8 cellular contexts compared by ENCODE assay signal in genomic region chr19:43668406-43669158, GRCh38. TPM values are rescaled to one million over a fixed set of nuclear protein-coding genes. Genes with fewer than 3 reads are reported as not detected.
DNase-seq lines count a peak whose midpoint lies in the region; ATAC-seq and TF ChIP-seq lines count a peak whose summit lies in the region.

No MANE protein-coding gene starts in this region.

- DNase-seq in A673 (ENCODE audit: low spot score) = peak; percentile 98
- peak; percentile 99 for DNase-seq in NCI-H2171 (lab: John Stamatoyannopoulos, UW)
- peak; percentile 81 to 99 (median 82) for DNase-seq in activated CD4-positive, CD25-positive, alpha-beta regulatory T cell (lab: John Stamatoyannopoulos, UW)
- peak; percentile 96 for DNase-seq in central memory CD4-positive, alpha-beta T cell
- DNase-seq in iris pigment epithelial cell (ENCODE audit: low read depth) = peak; percentile 99
- DNase-seq in spleen = peak; percentile 98

- peak overlapping the region; percentile 83 for H3K27ac ChIP-seq in A673 (ENCODE audit: low read depth, low read length, poor library complexity, severe bottlenecking)
- peak overlapping the region; percentile 82 to 97 (median 94) for H3K27ac ChIP-seq in spleen

- POLR2A ChIA-PET in A673 (lab: Charles Lee; ENCODE audit: low non-redundant PET) = interaction anchor here (0.6 to 1.0 kb wide), 4 partner anchors 20 to 267 kb away, joined by 3 to 4 read pairs (median 3); no protein-coding TSS in a partner anchor

- H3K4me3 ChIP-seq in A673 (ENCODE audit: low read depth, low read length, poor library complexity, severe bottlenecking) (peak overlapping the region; percentile 54), spleen (peak overlapping the region; percentile 37 to 77 (median 56))

- BruUV-seq in A673 (replicated peaks; lab: Mats Ljungman, UMichigan) = no TSS peak

- H3K9me3 ChIP-seq in A673 (ENCODE audit: low read depth, low read length, poor library complexity, severe bottlenecking) (no peaks in the 10 kb centered on the region), spleen (no peaks in the 10 kb centered on the region)

- no peak for TF ChIP-seq CTCF in A673 (conservative IDR thresholded peaks at IDR 0.05; ENCODE audit: low read depth, low read length)
- no peak for TF ChIP-seq CTCF in spleen (IDR thresholded peaks at IDR 0.05 in 8 of 11, conservative IDR thresholded peaks at IDR 0.05 in 3 of 11)

- ATAC-seq in GM18868 (IDR thresholded peaks at IDR 0.05; ENCODE audit: unreplicated experiment) = peak; percentile 85
- peak; percentile 70 for ATAC-seq in HG03103 (IDR thresholded peaks at IDR 0.05; ENCODE audit: low read depth, unreplicated experiment)

- H3K36me3 ChIP-seq in A673 (ENCODE audit: insufficient read depth, low read length, poor library complexity, severe bottlenecking) (no peaks in the 10 kb centered on the region), spleen (peaks cover 0 to 41% (median 9%) of the 10 kb centered on the region in 6 donors)

- intact Hi-C loops in A673 (cut with micrococcal nuclease; ENCODE audit: unreplicated experiment) = loop anchor here (10.0 kb wide), 1 partner anchor 134 kb away; the partner anchor contains the start of gene ZNF575
- intact Hi-C loops in spleen (cut with DNase I; ENCODE audit: low total_unique reads) = no loop called here

- WGBS in spleen, 5 donors = 0 to 1% (median 1%) methylated on average over 47 of the region's 47 CpGs

- H3K4me1 ChIP-seq in A673 (ENCODE audit: insufficient read depth, low read length, poor library complexity, severe bottlenecking) (peaks cover 15% of the 10 kb centered on the region), spleen (peaks cover 3 to 83% (median 47%) of the 10 kb centered on the region in 6 donors)

- H3K27me3 ChIP-seq in A673 (replicated peaks; ENCODE audit: insufficient read depth, low read depth, low read length, poor library complexity) = no peaks in the 10 kb centered on the region
- H3K27me3 ChIP-seq in spleen (replicated peaks in 1 of 7) = peaks cover 0 to 8% (median 0%) of the 10 kb centered on the region in 7 donors

- peak in 2 of 3 donors; percentile 50 to 75 for TF ChIP-seq POLR2A in spleen (IDR thresholded peaks at IDR 0.05)

- CTCF ChIA-PET in A673 (lab: Charles Lee) = interaction anchor here (0.8 to 1.1 kb wide), 3 partner anchors 77 to 141 kb away, joined by 3 to 5 read pairs (median 3); no protein-coding TSS in a partner anchor

RNA-seq across cellular contexts. Expression of gene PLAUR, which starts 1.4 kb away (rescaled TPM):
- total RNA-seq in A673 (2021) (40.1 and 45.4 TPM in 2 replicates), spleen (10 to 100 TPM; 20.3 to 86.4 (median 41.7) TPM)
- 10 to 100 TPM in 1 of 3 donors, 1 to 10 TPM in 2; 7.3 to 12.0 (median 8.7) TPM for polyA plus RNA-seq in spleen

RNA-seq across cellular contexts. Expression of gene CADM4, which starts 28.9 kb away (rescaled TPM):
- total RNA-seq in A673 (2021) (28.7 and 35.2 TPM in 2 replicates), spleen (1 to 10 TPM; 1.8 to 3.5 (median 2.0) TPM)
- 1 to 10 TPM in 2 of 3 donors, under 1 TPM in 1; 0.89 to 4.7 (median 2.2) TPM for polyA plus RNA-seq in spleen

RNA-seq across cellular contexts. Expression of gene IRGC, which starts 47.3 kb away (rescaled TPM):
- total RNA-seq in A673 (2021) = not detected in 2 replicates
- not detected for total RNA-seq in spleen
- polyA plus RNA-seq in spleen = not detected

RNA-seq across cellular contexts. Expression of gene ZNF428, which starts 49.2 kb away (rescaled TPM):
- total RNA-seq in A673 (2021) (65.7 and 72.4 TPM in 2 replicates), spleen (10 to 100 TPM; 19.9 to 29.4 (median 26.2) TPM)
- 10 to 100 TPM; 36.0 to 54.7 (median 51.9) TPM for polyA plus RNA-seq in spleen

RNA-seq across cellular contexts. Expression of gene SRRM5, which starts 56.7 kb away (rescaled TPM):
- total RNA-seq in A673 (2021) (0.62 and 0.66 TPM in 2 replicates), spleen (under 1 TPM; 0.32 to 0.94 (median 0.40) TPM)
- polyA plus RNA-seq in spleen = under 1 TPM; 0.26 to 0.54 (median 0.52) TPM

Comparison
In these comparisons a context has a peak if more than half of its experiments do, and no peak if none do; other contexts are left out.
1. Peak in every context shown above with its lines: DNase-seq, ATAC-seq, H3K4me3 ChIP-seq and H3K27ac ChIP-seq.